In genomic region chr4:41039312-41039711, GRCh38 we compare ENCODE assay signal across 26 cellular contexts.
"Had no signal": no experiment of that assay in that cellular context is flagged by ENCODE, and none has a peak within 500 bp of the region (broad histone marks: within the 10 kb centered on the region; RNA-seq: fewer than 3 reads in every experiment).

No MANE protein-coding gene starts in this region.

- H3K4me3 ChIP-seq: hepatocyte, left ventricle myocardium inferior, lung, mucosa of descending colon, pancreas, prostate gland, sigmoid colon, spleen, tibial nerve, uterus had no signal

- H3K4me1 ChIP-seq: pancreas, prostate gland, sigmoid colon, tibial nerve, uterus had no signal

- H3K4me3 Mint-ChIP-seq: naive thymus-derived CD4-positive, alpha-beta T cell; natural killer cell treated with Interleukin-12 subunit alpha and Interleukin-12 subunit beta and Interleukin-15 and Interleukin-18, amount 100 ng/mL, for 72 hours; neural crest cell; stimulated activated memory B cell treated with anti-CD40 and anti-IgM and Interleukin-4, amounts not matched to agents 10 μg/mL and 1 μg/mL and 100 μg/mL, for 72 hours; stimulated activated naive CD8-positive, alpha-beta T cell treated with anti-CD3 and anti-CD28 coated beads, Interleukin-15, amount 100 ng/mL, for 72 hours; type B pancreatic cell had no signal

- H3K4me2 ChIP-seq: hepatocyte had no signal

- ATAC-seq: mucosa of descending colon; naive thymus-derived CD4-positive, alpha-beta T cell; natural killer cell treated with Interleukin-12 subunit alpha and Interleukin-12 subunit beta and Interleukin-15 and Interleukin-18, amount 100 ng/mL, for 72 hours; pancreas; right cardiac atrium; stimulated activated memory B cell treated with anti-CD40 and anti-IgM and Interleukin-4, amounts not matched to agents 10 μg/mL and 1 μg/mL and 100 μg/mL, for 72 hours; stimulated activated naive CD8-positive, alpha-beta T cell treated with anti-CD3 and anti-CD28 coated beads, Interleukin-15, amount 100 ng/mL, for 72 hours had no signal

- H3K27ac ChIP-seq: hepatocyte, left ventricle myocardium inferior, pancreas, prostate gland, sigmoid colon, spleen, tibial nerve, uterus had no signal

- H3K36me3 Mint-ChIP-seq: stimulated activated memory B cell treated with anti-CD40 and anti-IgM and Interleukin-4, amounts not matched to agents 10 μg/mL and 1 μg/mL and 100 μg/mL, for 72 hours had no signal

- H3K9me3 ChIP-seq: mucosa of descending colon, pancreas, prostate gland, sigmoid colon, uterus had no signal

- H3K36me3 ChIP-seq: left ventricle myocardium inferior, pancreas, prostate gland, sigmoid colon, spleen, tibial nerve, uterus had no signal

- DNase-seq: islet precursor cell; left ventricle myocardium inferior; midbrain; mucosa of descending colon; naive thymus-derived CD4-positive, alpha-beta T cell; nucleus accumbens; pancreas; posterior cingulate gyrus; retina; right cardiac atrium; sigmoid colon; small intestine; spleen; stimulated activated CD4-positive, alpha-beta T cell treated with anti-CD3 and anti-CD28 coated beads, Interleukin-4, amount 100 ng/mL, for 24 hours; stimulated activated naive CD4-positive, alpha-beta T cell treated with Interleukin-2 at 50 U/mL for 16 hours; stimulated activated naive CD8-positive, alpha-beta T cell treated with anti-CD3 and anti-CD28 coated beads, Interleukin-15, amount 100 ng/mL, for 72 hours; substantia nigra; uterus had no signal

- H3K4me1 Mint-ChIP-seq: naive thymus-derived CD4-positive, alpha-beta T cell; neural crest cell; stimulated activated memory B cell treated with anti-CD40 and anti-IgM and Interleukin-4, amounts not matched to agents 10 μg/mL and 1 μg/mL and 100 μg/mL, for 72 hours; stimulated activated naive CD8-positive, alpha-beta T cell treated with anti-CD3 and anti-CD28 coated beads, Interleukin-15, amount 100 ng/mL, for 72 hours had no signal

- H3K27ac Mint-ChIP-seq: naive thymus-derived CD4-positive, alpha-beta T cell; natural killer cell treated with Interleukin-12 subunit alpha and Interleukin-12 subunit beta and Interleukin-15 and Interleukin-18, amount 100 ng/mL, for 72 hours; stimulated activated memory B cell treated with anti-CD40 and anti-IgM and Interleukin-4, amounts not matched to agents 10 μg/mL and 1 μg/mL and 100 μg/mL, for 72 hours; stimulated activated naive CD8-positive, alpha-beta T cell treated with anti-CD3 and anti-CD28 coated beads, Interleukin-15, amount 100 ng/mL, for 72 hours; type B pancreatic cell had no signal

- H3K27me3 Mint-ChIP-seq: natural killer cell treated with Interleukin-12 subunit alpha and Interleukin-12 subunit beta and Interleukin-15 and Interleukin-18, amount 100 ng/mL, for 72 hours; stimulated activated memory B cell treated with anti-CD40 and anti-IgM and Interleukin-4, amounts not matched to agents 10 μg/mL and 1 μg/mL and 100 μg/mL, for 72 hours; stimulated activated naive CD8-positive, alpha-beta T cell treated with anti-CD3 and anti-CD28 coated beads, Interleukin-15, amount 100 ng/mL, for 72 hours; type B pancreatic cell had no signal

- H3K27me3 ChIP-seq: hepatocyte, pancreas, sigmoid colon, spleen, tibial nerve, uterus had no signal
